Comparison of ENCODE assay signal across 23 cellular contexts in genomic region chr10:132925614-132926013, GRCh38. TPM values are rescaled to one million over a fixed set of nuclear protein-coding genes. Genes with fewer than 3 reads are reported as not detected.
"Had no signal": no experiment of that assay in that cellular context is flagged by ENCODE, and none has a peak within 500 bp of the region (broad histone marks: within the 10 kb centered on the region; RNA-seq: fewer than 3 reads in every experiment).

No MANE protein-coding gene starts in this region.

- H3K4me3 ChIP-seq: esophagus muscularis mucosa, gastroesophageal sphincter, ovary, smooth muscle cell, suprapubic skin, thyroid gland had no signal

- H3K4me2 ChIP-seq: smooth muscle cell had no signal

- H3K27me3 Mint-ChIP-seq: effector memory CD8-positive, alpha-beta T cell; progenitor cell of endocrine pancreas had no signal

- H3K27ac ChIP-seq: epithelial cell of prostate, esophagus muscularis mucosa, gastroesophageal sphincter, ovary, suprapubic skin, thyroid gland had no signal

- H3K4me1 Mint-ChIP-seq: immature natural killer cell, mesothelial cell of epicardium, natural killer cell, neural crest cell had no signal

- H3K9me3 ChIP-seq: esophagus muscularis mucosa, gastroesophageal sphincter, ovary, suprapubic skin, thyroid gland had no signal

- DNase-seq: effector memory CD8-positive, alpha-beta T cell; foreskin fibroblast; immature natural killer cell; left colon; natural killer cell; nucleus accumbens; stimulated activated CD4-positive, alpha-beta T cell treated with anti-CD3 and anti-CD28 coated beads, Interleukin-4, amount 100 ng/mL, for 1 hour; stimulated activated CD8-positive, alpha-beta memory T cell treated with anti-CD3 and anti-CD28 coated beads, Interleukin-4, amount 100 ng/mL, for 48 hours; stimulated activated naive CD8-positive, alpha-beta T cell treated with anti-CD3 and anti-CD28 coated beads, Interleukin-15, Interleukin-2, amounts not matched to agents 100 U/mL and 50 U/mL, for 24 hours; thyroid gland had no signal

- ATAC-seq: effector memory CD8-positive, alpha-beta T cell; gastroesophageal sphincter; left colon; right cardiac atrium; stimulated activated effector memory CD8-positive, alpha-beta T cell treated with anti-CD3 and anti-CD28 coated beads, Interleukin-12 subunit alpha, Interleukin-12 subunit beta, amount 100 ng/mL, for 72 hours; stimulated activated naive CD8-positive, alpha-beta T cell treated with anti-CD3 and anti-CD28 coated beads, Interleukin-15, Interleukin-2, amounts not matched to agents 100 U/mL and 50 U/mL, for 24 hours had no signal

- H3K4me1 ChIP-seq: esophagus muscularis mucosa, gastroesophageal sphincter, suprapubic skin, thyroid gland had no signal

- H3K9me3 Mint-ChIP-seq: effector memory CD8-positive, alpha-beta T cell; immature natural killer cell; mesothelial cell of epicardium; natural killer cell; neural crest cell; stimulated activated effector memory CD8-positive, alpha-beta T cell treated with anti-CD3 and anti-CD28 coated beads, Interleukin-12 subunit alpha, Interleukin-12 subunit beta, amount 100 ng/mL, for 72 hours had no signal

- H3K27ac Mint-ChIP-seq: dendritic cell treated with granulocyte-macrophage colony-stimulating factor and Interleukin-4, amounts not matched to agents 40 ng/mL and 50 ng/mL, for 4 days; effector memory CD8-positive, alpha-beta T cell; immature natural killer cell; mesothelial cell of epicardium; natural killer cell; progenitor cell of endocrine pancreas; stimulated activated effector memory CD8-positive, alpha-beta T cell treated with anti-CD3 and anti-CD28 coated beads, Interleukin-12 subunit alpha, Interleukin-12 subunit beta, amount 100 ng/mL, for 72 hours had no signal

- H3K4me3 Mint-ChIP-seq: dendritic cell treated with granulocyte-macrophage colony-stimulating factor and Interleukin-4, amounts not matched to agents 40 ng/mL and 50 ng/mL, for 4 days; effector memory CD8-positive, alpha-beta T cell; immature natural killer cell; mesothelial cell of epicardium; natural killer cell; neural crest cell; stimulated activated effector memory CD8-positive, alpha-beta T cell treated with anti-CD3 and anti-CD28 coated beads, Interleukin-12 subunit alpha, Interleukin-12 subunit beta, amount 100 ng/mL, for 72 hours had no signal

- H3K27me3 ChIP-seq: ovary, thyroid gland had no signal

- H3K36me3 ChIP-seq: esophagus muscularis mucosa, gastroesophageal sphincter, ovary, suprapubic skin, thyroid gland had no signal

- H3K36me3 Mint-ChIP-seq: immature natural killer cell; mesothelial cell of epicardium; natural killer cell; stimulated activated effector memory CD8-positive, alpha-beta T cell treated with anti-CD3 and anti-CD28 coated beads, Interleukin-12 subunit alpha, Interleukin-12 subunit beta, amount 100 ng/mL, for 72 hours had no signal

RNA-seq across cellular contexts. Expression of gene CFAP46, which starts 16.8 kb away (rescaled TPM):
- total RNA-seq: myocyte had no signal
- polyA plus RNA-seq: immature natural killer cell had no signal
